ENCODE assay signal across 21 cellular contexts in the genomic region with DNA sequence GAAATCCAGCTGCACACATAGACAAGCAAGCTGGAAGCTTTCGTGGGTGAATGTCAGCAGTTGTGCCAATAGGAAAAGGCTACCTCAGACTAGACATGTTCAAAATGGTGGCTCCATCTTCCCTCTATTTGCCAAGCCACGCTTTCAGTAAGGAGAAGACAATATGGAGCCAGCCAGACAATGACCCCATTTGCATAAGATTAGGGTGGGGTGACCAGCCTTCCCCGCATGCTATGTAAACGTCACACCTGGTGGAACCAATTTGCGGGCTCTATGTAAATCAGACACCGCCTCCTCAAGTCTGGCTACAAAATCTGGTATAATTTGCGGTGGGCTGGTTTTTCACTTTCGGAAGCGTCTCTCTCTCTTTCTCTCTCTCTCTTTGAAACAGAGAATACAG.
"Had no signal": no experiment of that assay in that cellular context is flagged by ENCODE, and none has a peak within 500 bp of the region (broad histone marks: within the 10 kb centered on the region; RNA-seq: fewer than 3 reads in every experiment).

No MANE protein-coding gene starts in this region.

- H3K27me3 Mint-ChIP-seq: dendritic cell treated with granulocyte-macrophage colony-stimulating factor and Interleukin-4, amounts not matched to agents 40 ng/mL and 50 ng/mL, for 4 days; memory B cell; naive thymus-derived CD4-positive, alpha-beta T cell; progenitor cell of endocrine pancreas; stimulated activated naive B cell treated with anti-CD40 and anti-IgM and Interleukin-4, amounts not matched to agents 10 μg/mL and 1 μg/mL and 100 μg/mL, for 72 hours; stimulated activated naive CD8-positive, alpha-beta T cell treated with anti-CD3 and anti-CD28 coated beads, Interleukin-15, amount 100 ng/mL, for 72 hours had no signal

- H3K4me1 Mint-ChIP-seq: memory B cell; naive thymus-derived CD4-positive, alpha-beta T cell; nephron; neural progenitor cell; stimulated activated naive B cell treated with anti-CD40 and anti-IgM and Interleukin-4, amounts not matched to agents 10 μg/mL and 1 μg/mL and 100 μg/mL, for 72 hours; stimulated activated naive CD8-positive, alpha-beta T cell treated with anti-CD3 and anti-CD28 coated beads, Interleukin-15, amount 100 ng/mL, for 72 hours had no signal

- H3K36me3 Mint-ChIP-seq: memory B cell; neural progenitor cell; stimulated activated naive B cell treated with anti-CD40 and anti-IgM and Interleukin-4, amounts not matched to agents 10 μg/mL and 1 μg/mL and 100 μg/mL, for 72 hours had no signal

- DNase-seq: effector CD8-positive, alpha-beta T cell; foreskin keratinocyte; heart left ventricle; left ventricle myocardium superior; midbrain; naive thymus-derived CD4-positive, alpha-beta T cell; right lobe of liver; small intestine; stimulated activated CD4-positive, alpha-beta T cell treated with anti-CD3 and anti-CD28 coated beads, Interleukin-15, amount 100 ng/mL, for 24 hours; stimulated activated CD4-positive, alpha-beta T cell treated with anti-CD3 and anti-CD28 coated beads, Interleukin-2, amount 100 ng/mL, for 48 hours; stimulated activated naive B cell treated with anti-CD40 and anti-IgM and Interleukin-4, amounts not matched to agents 10 μg/mL and 1 μg/mL and 100 μg/mL, for 72 hours; stimulated activated naive CD8-positive, alpha-beta T cell treated with anti-CD3 and anti-CD28 coated beads, Interleukin-15, amount 100 ng/mL, for 72 hours; transverse colon; upper lobe of right lung; uterus had no signal

- H3K9me3 Mint-ChIP-seq: dendritic cell treated with granulocyte-macrophage colony-stimulating factor and Interleukin-4, amounts not matched to agents 40 ng/mL and 50 ng/mL, for 4 days; nephron; neural progenitor cell had no signal

- H3K4me3 Mint-ChIP-seq: dendritic cell treated with granulocyte-macrophage colony-stimulating factor and Interleukin-4, amounts not matched to agents 40 ng/mL and 50 ng/mL, for 4 days; memory B cell; naive thymus-derived CD4-positive, alpha-beta T cell; nephron; neural progenitor cell; stimulated activated naive B cell treated with anti-CD40 and anti-IgM and Interleukin-4, amounts not matched to agents 10 μg/mL and 1 μg/mL and 100 μg/mL, for 72 hours; stimulated activated naive CD8-positive, alpha-beta T cell treated with anti-CD3 and anti-CD28 coated beads, Interleukin-15, amount 100 ng/mL, for 72 hours had no signal

- ATAC-seq: foreskin keratinocyte; gastroesophageal sphincter; heart left ventricle; left ventricle myocardium superior; naive thymus-derived CD4-positive, alpha-beta T cell; right lobe of liver; stimulated activated naive B cell treated with anti-CD40 and anti-IgM and Interleukin-4, amounts not matched to agents 10 μg/mL and 1 μg/mL and 100 μg/mL, for 72 hours; stimulated activated naive CD8-positive, alpha-beta T cell treated with anti-CD3 and anti-CD28 coated beads, Interleukin-15, amount 100 ng/mL, for 72 hours; upper lobe of right lung had no signal

- H3K27ac Mint-ChIP-seq: dendritic cell treated with granulocyte-macrophage colony-stimulating factor and Interleukin-4, amounts not matched to agents 40 ng/mL and 50 ng/mL, for 4 days; memory B cell; naive thymus-derived CD4-positive, alpha-beta T cell; nephron; neural progenitor cell; progenitor cell of endocrine pancreas; stimulated activated naive B cell treated with anti-CD40 and anti-IgM and Interleukin-4, amounts not matched to agents 10 μg/mL and 1 μg/mL and 100 μg/mL, for 72 hours; stimulated activated naive CD8-positive, alpha-beta T cell treated with anti-CD3 and anti-CD28 coated beads, Interleukin-15, amount 100 ng/mL, for 72 hours had no signal
